1 cellular context compared by ENCODE assay signal in the genomic region with DNA sequence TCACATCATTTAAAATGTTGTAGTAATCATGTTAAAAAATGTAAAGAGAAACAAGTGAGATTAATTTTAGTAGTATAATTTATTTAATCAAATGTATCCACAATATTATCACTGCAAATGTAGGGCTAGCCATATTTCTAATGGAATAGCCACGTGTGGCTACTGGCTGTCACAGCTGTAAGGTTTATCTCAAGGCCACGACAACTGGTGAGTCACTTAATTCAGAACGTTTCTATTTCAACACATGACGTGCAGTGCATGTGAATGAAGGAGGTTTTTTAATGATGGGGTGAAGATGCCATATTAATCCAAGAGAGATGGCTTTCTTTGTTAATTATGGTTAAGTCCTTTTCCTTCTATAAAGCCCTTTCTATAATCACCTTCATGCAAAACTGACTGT.
TF ChIP-seq lines count a peak whose summit lies in the region.

No MANE protein-coding gene starts in this region.

TF ChIP-seq in IMR-90, 13 proteins besides CTCF, POLR2A, EP300 and RAD21:
- TF ChIP-seq FOS (IDR thresholded peaks at IDR 0.05; ENCODE audit: low read depth, low read length): peak; percentile 26; the same call in 1 of the 2 replicates
- TF ChIP-seq, protein P1, sequence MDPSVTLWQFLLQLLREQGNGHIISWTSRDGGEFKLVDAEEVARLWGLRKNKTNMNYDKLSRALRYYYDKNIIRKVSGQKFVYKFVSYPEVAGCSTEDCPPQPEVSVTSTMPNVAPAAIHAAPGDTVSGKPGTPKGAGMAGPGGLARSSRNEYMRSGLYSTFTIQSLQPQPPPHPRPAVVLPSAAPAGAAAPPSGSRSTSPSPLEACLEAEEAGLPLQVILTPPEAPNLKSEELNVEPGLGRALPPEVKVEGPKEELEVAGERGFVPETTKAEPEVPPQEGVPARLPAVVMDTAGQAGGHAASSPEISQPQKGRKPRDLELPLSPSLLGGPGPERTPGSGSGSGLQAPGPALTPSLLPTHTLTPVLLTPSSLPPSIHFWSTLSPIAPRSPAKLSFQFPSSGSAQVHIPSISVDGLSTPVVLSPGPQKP (IDR thresholded peaks at IDR 0.05; ENCODE audit: borderline replicate concordance, low read depth, low read length): no peak
- TF ChIP-seq, protein P2, sequence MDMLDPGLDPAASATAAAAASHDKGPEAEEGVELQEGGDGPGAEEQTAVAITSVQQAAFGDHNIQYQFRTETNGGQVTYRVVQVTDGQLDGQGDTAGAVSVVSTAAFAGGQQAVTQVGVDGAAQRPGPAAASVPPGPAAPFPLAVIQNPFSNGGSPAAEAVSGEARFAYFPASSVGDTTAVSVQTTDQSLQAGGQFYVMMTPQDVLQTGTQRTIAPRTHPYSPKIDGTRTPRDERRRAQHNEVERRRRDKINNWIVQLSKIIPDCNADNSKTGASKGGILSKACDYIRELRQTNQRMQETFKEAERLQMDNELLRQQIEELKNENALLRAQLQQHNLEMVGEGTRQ (IDR thresholded peaks at IDR 0.05; ENCODE audit: low read depth, low read length): no peak
- peak; percentile 41; the same call in 1 of the 2 replicates for TF ChIP-seq BHLHE40 (IDR thresholded peaks at IDR 0.05; ENCODE audit: low read depth, low read length)
- no peak for TF ChIP-seq MXI1 (IDR thresholded peaks at IDR 0.05; ENCODE audit: borderline replicate concordance, low read depth, low read length)
- TF ChIP-seq SMC3 (IDR thresholded peaks at IDR 0.05; ENCODE audit: low read depth, low read length): no peak
- TF ChIP-seq MAZ (IDR thresholded peaks at IDR 0.05; ENCODE audit: borderline replicate concordance, low read depth, low read length): no peak
- no peak for TF ChIP-seq MAFK (IDR thresholded peaks at IDR 0.05; ENCODE audit: low read depth, low read length)
